In genomic region chr1:43970502-43970901, GRCh38 we compare ENCODE assay signal across 8 cellular contexts. TPM values are rescaled to one million over a fixed set of nuclear protein-coding genes. Genes with fewer than 3 reads are reported as not detected.
DNase-seq lines count a peak whose midpoint lies in the region; ATAC-seq and TF ChIP-seq lines count a peak whose summit lies in the region.

No MANE protein-coding gene starts in this region.

- H3K36me3 Mint-ChIP-seq in CD4-positive, alpha-beta T cell (ENCODE audit: low read depth), result peaks cover 22% of the 10 kb centered on the region
- H3K36me3 Mint-ChIP-seq in effector memory CD8-positive, alpha-beta T cell (ENCODE audit: insufficient read depth), result peaks cover 11% of the 10 kb centered on the region

- TF ChIP-seq CTCF in CD4-positive, alpha-beta T cell (IDR thresholded peaks at IDR 0.05), result no peak

- H3K4me1 ChIP-seq in neuron (ENCODE audit: insufficient read depth, low read length), result peaks cover 15% of the 10 kb centered on the region

- intact Hi-C loops in CD4-positive, alpha-beta T cell (cut with DNase I, micrococcal nuclease), result loop anchor here in 1 of 2 experiments (10.0 kb wide), 3 partner anchors 384 to 796 kb away; partner anchors contain the start of genes CDC20, CFAP57, EBNA1BP2 and ERI3

- CTCF ChIA-PET in CD4-positive, alpha-beta T cell (lab: Charles Lee), result interaction anchor here (1.6 kb wide), 1 partner anchor 24 kb away, joined by 4 read pairs; the partner anchor contains the start of gene IPO13

- H3K4me3 Mint-ChIP-seq in CD4-positive, alpha-beta T cell, result peak overlapping the region; percentile 90
- peak overlapping the region; percentile 91 to 93 for H3K4me3 Mint-ChIP-seq in effector memory CD8-positive, alpha-beta T cell

- H2AFZ ChIP-seq in neuron (ENCODE audit: low read depth, low read length), result no peak overlapping the region

- H3K27ac Mint-ChIP-seq in CD4-positive, alpha-beta T cell, result peak overlapping the region; percentile 74
- peak overlapping the region in 1 of 2 donors; percentile 64 for H3K27ac Mint-ChIP-seq in effector memory CD8-positive, alpha-beta T cell

- peaks cover 8% of the 10 kb centered on the region for H3K36me3 ChIP-seq in neuron (ENCODE audit: insufficient read depth, low read length)

- H3K27ac ChIP-seq in CD4-positive, alpha-beta T cell (ENCODE audit: low read depth, low read length), result peak overlapping the region; percentile 39

- POLR2A ChIA-PET in CD4-positive, alpha-beta T cell (lab: Charles Lee), result interaction anchor here (1.1 kb wide), 1 partner anchor 36 kb away, joined by 4 read pairs; no protein-coding TSS in a partner anchor

- no peak for DNase-seq in CD4-positive, alpha-beta T cell
- DNase-seq in NAMALWA (ENCODE audit: low spot score) (peak; percentile 18), amniotic stem cell (lab: John Stamatoyannopoulos, UW) (no peak), kidney glomerular epithelial cell (lab: John Stamatoyannopoulos, UW) (no peak)
- no peak for DNase-seq in effector memory CD8-positive, alpha-beta T cell
- no peak for DNase-seq in central memory CD4-positive, alpha-beta T cell

- H3K27me3 ChIP-seq in CD4-positive, alpha-beta T cell (ENCODE audit: control insufficient read depth, insufficient read depth, low read length), result no peaks in the 10 kb centered on the region
- H3K27me3 ChIP-seq in neuron (ENCODE audit: insufficient read depth, low read length), result no peaks in the 10 kb centered on the region

- ATAC-seq in CD4-positive, alpha-beta T cell (ENCODE audit: poor library complexity), result no peak
- ATAC-seq in effector memory CD8-positive, alpha-beta T cell (replicated peaks), result no peak
- no peak for ATAC-seq in HG03280 (IDR thresholded peaks at IDR 0.05; ENCODE audit: unreplicated experiment)

- no peaks in the 10 kb centered on the region for H3K9me3 Mint-ChIP-seq in CD4-positive, alpha-beta T cell
- H3K9me3 Mint-ChIP-seq in effector memory CD8-positive, alpha-beta T cell, result no peaks in the 10 kb centered on the region

- peak overlapping the region; percentile 92 for H3K4me3 ChIP-seq in neuron (ENCODE audit: low read length)

- peaks cover 41% of the 10 kb centered on the region for H3K4me1 Mint-ChIP-seq in CD4-positive, alpha-beta T cell (ENCODE audit: low read depth)
- H3K4me1 Mint-ChIP-seq in effector memory CD8-positive, alpha-beta T cell (ENCODE audit: low read depth in 2 of 2), result peaks cover 24 to 29% of the 10 kb centered on the region in 2 donors

- H3K27me3 Mint-ChIP-seq in CD4-positive, alpha-beta T cell, result no peaks in the 10 kb centered on the region
- H3K27me3 Mint-ChIP-seq in effector memory CD8-positive, alpha-beta T cell, result no peaks in the 10 kb centered on the region

- no peaks in the 10 kb centered on the region for H3K9me3 ChIP-seq in CD4-positive, alpha-beta T cell (ENCODE audit: control insufficient read depth, low read length)
- H3K9me3 ChIP-seq in neuron (ENCODE audit: low read length), result no peaks in the 10 kb centered on the region

RNA-seq across cellular contexts. Expression of gene DPH2, which starts 0.7 kb away (rescaled TPM):
- total RNA-seq in CD4-positive, alpha-beta T cell, result 10 to 100 TPM; 10.3 to 12.0 TPM

RNA-seq across cellular contexts. Expression of gene ATP6V0B, which starts 4.3 kb away (rescaled TPM):
- 10 to 100 TPM; 42.9 to 47.0 TPM for total RNA-seq in CD4-positive, alpha-beta T cell

RNA-seq across cellular contexts. Expression of gene B4GALT2, which starts 8.5 kb away (rescaled TPM):
- total RNA-seq in CD4-positive, alpha-beta T cell, result under 1 TPM; 0.22 to 0.34 TPM

RNA-seq across cellular contexts. Expression of gene CCDC24, which starts 20.9 kb away (rescaled TPM):
- total RNA-seq in CD4-positive, alpha-beta T cell, result 1 to 10 TPM in 1 of 2 experiments, under 1 TPM in 1; 0.98 to 1.4 TPM

RNA-seq across cellular contexts. Expression of gene IPO13, which starts 23.8 kb away (rescaled TPM):
- total RNA-seq in CD4-positive, alpha-beta T cell, result 1 to 10 TPM; 6.3 to 7.4 TPM
